In genomic region chr4:104263100-104263499, GRCh38 we compare ENCODE assay signal across 2 cellular contexts.
TF ChIP-seq lines count a peak whose summit lies in the region.

No MANE protein-coding gene starts in this region.

TF ChIP-seq in HepG2, 621 proteins besides CTCF, POLR2A, EP300 and RAD21 (continued from another document):
- peak; percentile 47 to 71; a peak in 3 of 4 replicates for TF ChIP-seq MAFK (conservative IDR thresholded peaks at IDR 0.05 in 1 of 2, IDR thresholded peaks at IDR 0.05 in 1 of 2; ENCODE audit: low read length in 2 of 2)

TF ChIP-seq in GM23338, 12 proteins besides CTCF, POLR2A, EP300 and RAD21 (continued from another document):
- TF ChIP-seq ZNF462 (CRISPR knock-in tag; IDR thresholded peaks at IDR 0.05) (no peak), ETS1 (IDR thresholded peaks at IDR 0.05) (no peak)
